8 cellular contexts compared by ENCODE assay signal in the genomic region with DNA sequence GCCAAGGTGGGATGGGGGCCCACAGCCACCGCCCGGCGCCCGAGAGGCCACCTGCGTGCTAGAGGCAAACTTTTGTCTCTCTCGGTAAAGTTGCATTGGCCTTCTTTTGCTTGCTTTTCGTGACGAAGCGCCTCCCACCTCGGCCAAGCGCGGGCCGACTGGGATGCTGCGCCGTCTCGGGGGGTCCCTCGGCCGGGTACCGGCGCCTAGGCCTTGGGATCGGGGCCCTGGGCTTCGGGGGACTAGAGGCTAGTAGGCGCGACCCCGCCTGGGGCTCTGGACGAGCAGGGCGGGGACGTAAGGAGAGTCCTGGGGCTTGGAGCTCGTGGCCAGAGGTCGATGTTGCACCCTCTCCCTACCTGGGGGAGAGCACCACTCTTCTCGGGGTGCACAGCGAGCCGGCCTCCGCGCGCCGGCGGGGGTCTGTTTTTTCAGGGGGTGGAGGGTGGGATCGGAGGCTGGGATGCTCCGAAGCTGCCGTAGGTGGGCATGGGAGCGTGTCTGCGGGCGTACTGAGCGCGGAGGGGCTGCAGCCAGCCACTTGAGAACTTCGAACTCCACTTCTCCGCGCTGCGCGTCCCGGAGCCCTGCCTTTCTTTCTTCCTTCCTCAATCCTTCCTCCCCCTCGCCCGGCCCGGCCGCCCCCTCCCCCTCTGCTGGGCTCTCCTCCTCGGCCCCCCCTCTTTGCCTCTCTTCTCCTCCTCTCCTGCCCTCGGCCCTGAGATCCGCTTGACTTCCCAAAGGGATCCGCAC. TPM values are rescaled to one million over a fixed set of nuclear protein-coding genes. Genes with fewer than 3 reads are reported as not detected.
DNase-seq lines count a peak whose midpoint lies in the region; TF ChIP-seq lines count a peak whose summit lies in the region.

No MANE protein-coding gene starts in this region.

- CTCF ChIA-PET in AG04450 (lab: Charles Lee), result interaction anchor here (0.7 to 2.5 kb wide), 21 partner anchors 8 to 184 kb away, joined by 3 to 12 read pairs (median 4); no protein-coding TSS in a partner anchor

- TF ChIP-seq CTCF in AG04450 (IDR thresholded peaks at IDR 0.05; ENCODE audit: low read depth, low read length) (no peak), dorsolateral prefrontal cortex (IDR thresholded peaks at IDR 0.05 in 54 of 56, conservative IDR thresholded peaks at IDR 0.05 in 2 of 56; ENCODE audit: low read depth in 1 of 56, partially characterized antibody in 56 of 56) (no peak)

- H3K4me1 ChIP-seq in muscle layer of duodenum (ENCODE audit: control insufficient read depth in 1 of 2, insufficient read depth in 2 of 2, low read length in 2 of 2), result peaks cover 0 to 28% of the 10 kb centered on the region in 2 donors

- H3K27ac ChIP-seq in AG04450 (ENCODE audit: low read depth, low read length), result peak overlapping the region; percentile 91
- H3K27ac ChIP-seq in dorsolateral prefrontal cortex, result peak overlapping the region in 6 of 59 donors; percentile 47 to 65 (median 56)
- peak overlapping the region; percentile 23 for H3K27ac ChIP-seq in muscle layer of duodenum (ENCODE audit: low read length)

- intact Hi-C loops in dorsolateral prefrontal cortex (cut with DNase I), result loop anchor here in 1 of 2 donors (2.0 to 10.0 kb wide), 3 partner anchors 39 to 334 kb away; no protein-coding TSS in a partner anchor

- POLR2A ChIA-PET in AG04450 (lab: Yijun Ruan, JAX), result interaction anchor here (0.7 to 2.8 kb wide), 13 partner anchors 9 to 339 kb away, joined by 3 to 47 read pairs (median 5); no protein-coding TSS in a partner anchor

- DNase-seq in AG04450 (ENCODE audit: low read depth, low spot score) (no peak), dorsolateral prefrontal cortex (no peak), AML-193 (lab: John Stamatoyannopoulos, UW) (no peak), NCI-H1105 (lab: John Stamatoyannopoulos, UW) (no peak), SIG-M5 treated with dmso at 0.1 percent for 504 hours (lab: John Stamatoyannopoulos, UW; ENCODE audit: unreplicated experiment) (no peak), SKM-1 treated with dmso at 0.1 percent for 144 hours (lab: John Stamatoyannopoulos, UW; ENCODE audit: unreplicated experiment) (no peak)
- no peak for DNase-seq in Jurkat, Clone E6-1 (ENCODE audit: low read depth, low spot score)

- H3K9me3 ChIP-seq in AG04450 (ENCODE audit: control insufficient read depth, insufficient read depth, low read length) (peaks cover 8% of the 10 kb centered on the region; the same call in 1 of the 2 replicates), muscle layer of duodenum (ENCODE audit: control insufficient read depth in 1 of 2, low read length in 2 of 2) (no peaks in the 10 kb centered on the region)

- peak overlapping the region; percentile 84 for H3K4me3 ChIP-seq in AG04450 (ENCODE audit: low read depth, low read length)
- H3K4me3 ChIP-seq in Jurkat, Clone E6-1 (ENCODE audit: low read length), result 0 out of 2 replicates have a peak overlapping the region, but pooled peaks have one; percentile 16
- peak overlapping the region; percentile 22 to 73 (median 59) for H3K4me3 ChIP-seq in dorsolateral prefrontal cortex
- H3K4me3 ChIP-seq in muscle layer of duodenum (ENCODE audit: low read depth in 1 of 2, low read length in 2 of 2), result peak overlapping the region; percentile 40 to 75

- H3K36me3 ChIP-seq in muscle layer of duodenum (ENCODE audit: control insufficient read depth in 1 of 2, insufficient read depth in 2 of 2, low read length in 2 of 2), result no peaks in the 10 kb centered on the region

- H3K27me3 ChIP-seq in AG04450 (ENCODE audit: control insufficient read depth, insufficient read depth, low read length) (no peaks in the 10 kb centered on the region), dorsolateral prefrontal cortex (peaks cover 0 to 82% (median 51%) of the 10 kb centered on the region in 45 donors), muscle layer of duodenum (ENCODE audit: low read depth, low read length) (peaks cover 9% of the 10 kb centered on the region)

RNA-seq across cellular contexts. Expression of a gene that starts 0.7 kb away (rescaled TPM):
- polyA plus RNA-seq in AG04450 (2011; rRNA removed), result 5.2 and 8.4 TPM in 2 replicates
- 7.8 and 11.5 TPM in 2 replicates for polyA minus RNA-seq in AG04450 (2011; rRNA and poly(A)+ RNA removed)
- 0.31 TPM for polyA plus RNA-seq in Jurkat, Clone E6-1 (2012; ENCODE audit: insufficient read depth, insufficient read length)
- 10 to 100 TPM in 4 of 120 experiments, 1 to 10 TPM in 115, under 1 TPM in 1; 0.79 to 13.1 (median 3.3) TPM for total RNA-seq in dorsolateral prefrontal cortex

Comparison
In these comparisons a context has a peak if more than half of its experiments do, and no peak if none do; other contexts are left out.
1. H3K4me3 ChIP-seq: peak in every context shown above with its lines; median percentile 84 in AG04450; 59 in dorsolateral prefrontal cortex; 58 in muscle layer of duodenum; 16 in Jurkat, Clone E6-1.